In genomic region chr10:130044067-130045061, GRCh38 we compare ENCODE assay signal across 14 cellular contexts.
DNase-seq lines count a peak whose midpoint lies in the region; ATAC-seq and TF ChIP-seq lines count a peak whose summit lies in the region.
"Had no signal": no experiment of that assay in that cellular context is flagged by ENCODE, and none has a peak within 500 bp of the region (broad histone marks: within the 10 kb centered on the region; RNA-seq: fewer than 3 reads in every experiment).

No MANE protein-coding gene starts in this region.

- H3K4me3 ChIP-seq in RWPE2 (ENCODE audit: severe bottlenecking) = no peak overlapping the region
- no peak overlapping the region for H3K4me3 ChIP-seq in upper lobe of right lung
- H3K4me3 ChIP-seq: A549, GM23248 had no signal

- peaks cover 21% of the 10 kb centered on the region for H3K27me3 Mint-ChIP-seq in activated T-cell treated with anti-CD3 and anti-CD28 coated beads, Interleukin-2, amount 50 U/mL, for 24 hours

- DNase-seq in RWPE2 (ENCODE audit: low spot score) (peak; percentile 32), ecto neural progenitor cell (ENCODE audit: low spot score) (peak; percentile 24), mesenteric fat pad (ENCODE audit: low spot score) (peak; percentile 88), upper lobe of right lung (peak; percentile 38), NCI-H2107 treated with DMSO at 0.1 percent for 48 hours (lab: John Stamatoyannopoulos, UW; ENCODE audit: unreplicated experiment) (no peak), hippocampal formation (lab: John Stamatoyannopoulos, UW) (no peak)
- DNase-seq in activated T-cell treated with anti-CD3 and anti-CD28 coated beads, Interleukin-2, amount 50 U/mL, for 24 hours = no peak
- DNase-seq: BE2C; CD8-positive, alpha-beta memory T cell; GF-D8 had no signal

- no peak for TF ChIP-seq CTCF in RWPE2 (IDR thresholded peaks at IDR 0.05; ENCODE audit: poor library complexity, severe bottlenecking)
- TF ChIP-seq CTCF in upper lobe of right lung (IDR thresholded peaks at IDR 0.05) = no peak

- H3K27me3 ChIP-seq in RWPE2 (ENCODE audit: insufficient read depth, poor library complexity, severe bottlenecking) (no peaks in the 10 kb centered on the region), upper lobe of right lung (peaks cover 5% of the 10 kb centered on the region)
- H3K27me3 ChIP-seq: BE2C had no signal

- H3K4me3 Mint-ChIP-seq in activated T-cell treated with anti-CD3 and anti-CD28 coated beads, Interleukin-2, amount 50 U/mL, for 24 hours = no peak overlapping the region
- H3K4me3 Mint-ChIP-seq: CD8-positive, alpha-beta memory T cell had no signal

- H3K27ac ChIP-seq in RWPE2 (ENCODE audit: poor library complexity, severe bottlenecking) = no peak overlapping the region
- H3K27ac ChIP-seq in upper lobe of right lung = no peak overlapping the region
- H3K27ac ChIP-seq: A549, GM23248, HL-60 had no signal

- H3K4me1 ChIP-seq in RWPE2 (ENCODE audit: insufficient read depth, poor library complexity, severe bottlenecking) (no peaks in the 10 kb centered on the region), upper lobe of right lung (no peaks in the 10 kb centered on the region)
- H3K4me1 ChIP-seq: A549, BE2C had no signal

- H3K9me3 Mint-ChIP-seq in activated T-cell treated with anti-CD3 and anti-CD28 coated beads, Interleukin-2, amount 50 U/mL, for 24 hours = no peaks in the 10 kb centered on the region

- H3K36me3 ChIP-seq in RWPE2 (ENCODE audit: low read depth) (no peaks in the 10 kb centered on the region), upper lobe of right lung (no peaks in the 10 kb centered on the region)
- H3K36me3 ChIP-seq: BE2C had no signal

- intact Hi-C loops in upper lobe of right lung (cut with DNase I) = no loop called here

- H3K9me3 ChIP-seq in RWPE2 (ENCODE audit: severe bottlenecking) (no peaks in the 10 kb centered on the region), upper lobe of right lung (no peaks in the 10 kb centered on the region)
- H3K9me3 ChIP-seq: A549, BE2C had no signal

- H3K36me3 Mint-ChIP-seq in activated T-cell treated with anti-CD3 and anti-CD28 coated beads, Interleukin-2, amount 50 U/mL, for 24 hours (ENCODE audit: low read depth) = no peaks in the 10 kb centered on the region
- H3K36me3 Mint-ChIP-seq: CD8-positive, alpha-beta memory T cell had no signal

- no peaks in the 10 kb centered on the region for H3K4me1 Mint-ChIP-seq in activated T-cell treated with anti-CD3 and anti-CD28 coated beads, Interleukin-2, amount 50 U/mL, for 24 hours (ENCODE audit: low read depth)
- H3K4me1 Mint-ChIP-seq: CD8-positive, alpha-beta memory T cell had no signal

- no peak overlapping the region for H3K27ac Mint-ChIP-seq in activated T-cell treated with anti-CD3 and anti-CD28 coated beads, Interleukin-2, amount 50 U/mL, for 24 hours

- ATAC-seq in RWPE2 (ENCODE audit: low read depth) (no peak), upper lobe of right lung (no peak), HG03378 (IDR thresholded peaks at IDR 0.05; ENCODE audit: unreplicated experiment) (no peak)

Comparison
In these comparisons a context has a peak if more than half of its experiments do, and no peak if none do; other contexts are left out.
1. DNase-seq: peak in RWPE2 (single experiment), ecto neural progenitor cell (single experiment), mesenteric fat pad (single experiment) and upper lobe of right lung (single experiment); none in activated T-cell treated with anti-CD3 and anti-CD28 coated beads, Interleukin-2, amount 50 U/mL, for 24 hours (single experiment), NCI-H2107 treated with DMSO at 0.1 percent for 48 hours (single experiment) and hippocampal formation (0 of 2).